Comparison of ENCODE assay signal across 18 cellular contexts in the genomic region with DNA sequence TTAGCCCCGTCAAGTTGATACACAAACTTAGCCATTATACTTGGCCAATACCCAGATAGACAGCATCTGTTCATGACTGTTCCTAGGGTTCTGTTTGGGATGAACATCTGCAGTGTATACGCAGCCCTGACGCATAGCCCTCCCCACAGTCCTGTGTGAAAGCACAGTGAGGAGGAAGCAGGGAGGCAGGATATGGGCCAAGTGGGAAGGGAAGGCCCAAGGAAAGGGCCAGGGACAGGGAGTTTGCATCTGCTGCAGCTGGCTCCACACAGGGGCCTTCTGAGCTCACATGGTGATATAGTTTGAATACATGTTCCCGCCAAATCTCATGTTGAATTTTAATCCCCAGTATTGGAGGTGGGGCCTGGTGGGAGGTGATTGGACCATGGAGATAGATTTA.
DNase-seq lines count a peak whose midpoint lies in the region; ATAC-seq lines count a peak whose summit lies in the region.
"Had no signal": no experiment of that assay in that cellular context is flagged by ENCODE, and none has a peak within 500 bp of the region (broad histone marks: within the 10 kb centered on the region; RNA-seq: fewer than 3 reads in every experiment).

No MANE protein-coding gene starts in this region.

- intact Hi-C loops in left cardiac atrium (cut with DNase I), result no loop called here

- H3K79me2 ChIP-seq in trophoblast cell (ENCODE audit: control insufficient read depth, insufficient read depth, low read length, poor library complexity), result no peaks in the 10 kb centered on the region

- H4K8ac ChIP-seq in trophoblast cell (ENCODE audit: low read depth, low read length), result no peak overlapping the region

- no peak overlapping the region for H3K14ac ChIP-seq in trophoblast cell (ENCODE audit: low read length)

- no peaks in the 10 kb centered on the region for H3K79me1 ChIP-seq in trophoblast cell (ENCODE audit: low read length)

- DNase-seq in DMS 273 (lab: John Stamatoyannopoulos, UW; ENCODE audit: unreplicated experiment) (peak; percentile 3), DMS 273 treated with DMSO at 0.1 percent for 48 hours (lab: John Stamatoyannopoulos, UW) (no peak), islet precursor cell (peak; percentile 28), trophoblast cell (no peak), left cardiac atrium (no peak)
- DNase-seq: Caco-2; CD4-positive, CD25-positive, alpha-beta regulatory T cell; CD8-positive, alpha-beta T cell; DMS53; DMS79 treated with DMSO at 0.1 percent for 48 hours; GF-D8; GM23248; H9 had no signal

- H3K18ac ChIP-seq in trophoblast cell (ENCODE audit: low read length), result no peak overlapping the region

- no peak overlapping the region for H4K12ac ChIP-seq in trophoblast cell (ENCODE audit: low read depth, low read length)

- H2AK5ac ChIP-seq in trophoblast cell (ENCODE audit: low read length), result no peak overlapping the region

- H3K9me3 ChIP-seq in trophoblast cell (ENCODE audit: insufficient read depth, low read depth, low read length), result no peaks in the 10 kb centered on the region
- H3K9me3 ChIP-seq: Caco-2 had no signal

- H2AFZ ChIP-seq in trophoblast cell (ENCODE audit: insufficient read depth, low read length, poor library complexity), result no peak overlapping the region
- H2AFZ ChIP-seq: GM23248 had no signal

- no peak overlapping the region for H3K4me2 ChIP-seq in trophoblast cell (ENCODE audit: low read length)
- H3K4me2 ChIP-seq: BLaER1 had no signal

- H3K23ac ChIP-seq in trophoblast cell (ENCODE audit: low read length), result no peak overlapping the region

- H2BK120ac ChIP-seq in trophoblast cell (ENCODE audit: insufficient read depth, low read length, poor library complexity), result no peak overlapping the region

- H3K27ac ChIP-seq in trophoblast cell (ENCODE audit: low read depth, low read length), result no peak overlapping the region
- H3K27ac ChIP-seq: 22Rv1, BLaER1, C4-2B, GM23248 had no signal

- no peak overlapping the region for H3K9ac ChIP-seq in trophoblast cell (ENCODE audit: low read length)
- H3K9ac ChIP-seq: BLaER1, GM23248 had no signal

- no peak overlapping the region for H2BK12ac ChIP-seq in trophoblast cell (ENCODE audit: low read length)

- no peak overlapping the region for H3K4ac ChIP-seq in trophoblast cell (ENCODE audit: low read depth, low read length)

- no peaks in the 10 kb centered on the region for H3K27me3 ChIP-seq in trophoblast cell (ENCODE audit: insufficient read depth, low read length)
- H3K27me3 ChIP-seq: BLaER1 had no signal

- no CpG with 5 or more reads among the region's 4 CpGs for WGBS in trophoblast cell (ENCODE audit: extremely low coverage, insufficient coverage, insufficient read length)

- H3K4me3 ChIP-seq in trophoblast cell (ENCODE audit: low read depth, low read length), result peak overlapping the region; percentile 18
- H3K4me3 ChIP-seq: BLaER1, GM23248 had no signal

- H3K4me1 ChIP-seq in trophoblast cell (ENCODE audit: control insufficient read depth in 1 of 2, insufficient read depth in 2 of 2, low read length in 2 of 2), result no peaks in the 10 kb centered on the region
- H3K4me1 ChIP-seq: Caco-2 had no signal

- no peak for ATAC-seq in GM21367 (IDR thresholded peaks at IDR 0.05; ENCODE audit: unreplicated experiment)
- no peak for ATAC-seq in left cardiac atrium
- ATAC-seq: CD8-positive, alpha-beta T cell; HCT116 had no signal

- no peaks in the 10 kb centered on the region for H3K36me3 ChIP-seq in trophoblast cell (ENCODE audit: control insufficient read depth in 1 of 2, insufficient read depth in 2 of 2, low read length in 2 of 2)
- H3K36me3 ChIP-seq: BLaER1 had no signal

- H4K91ac ChIP-seq in trophoblast cell (ENCODE audit: low read depth, low read length), result no peak overlapping the region

- no peak overlapping the region for H2BK5ac ChIP-seq in trophoblast cell (ENCODE audit: low read depth, low read length, poor library complexity)

Comparison
In these comparisons a context has a peak if more than half of its experiments do, and no peak if none do; other contexts are left out.
1. DNase-seq: peak in DMS 273 (single experiment) and islet precursor cell (single experiment); none in DMS 273 treated with DMSO at 0.1 percent for 48 hours (single experiment), trophoblast cell (0 of 2) and left cardiac atrium (single experiment).